ENCODE assay signal across 8 cellular contexts in the genomic region with DNA sequence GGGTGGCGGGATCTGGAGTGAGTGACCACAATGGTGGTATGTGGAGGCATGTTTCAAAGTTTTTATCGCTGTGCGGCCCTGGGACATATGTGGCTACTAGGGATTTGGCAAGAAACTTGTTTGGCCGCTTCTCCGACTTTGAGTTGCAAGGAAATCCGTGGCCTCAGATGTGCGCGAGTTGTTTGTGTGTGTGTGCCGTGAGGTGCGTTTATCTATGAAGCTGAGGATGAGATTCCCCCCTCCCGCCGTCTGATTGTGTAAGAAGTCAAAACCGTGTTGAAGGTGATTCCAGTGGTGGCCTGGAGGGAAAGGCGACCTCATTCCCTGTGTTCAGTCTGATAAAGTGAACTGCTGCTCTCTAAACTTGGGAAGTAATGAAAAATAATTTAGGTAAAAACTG. TPM values are rescaled to one million over a fixed set of nuclear protein-coding genes. Genes with fewer than 3 reads are reported as not detected.
DNase-seq lines count a peak whose midpoint lies in the region; ATAC-seq and TF ChIP-seq lines count a peak whose summit lies in the region.

No MANE protein-coding gene starts in this region.

- no peak overlapping the region for H3K4me3 ChIP-seq in mucosa of descending colon

- H3K36me3 Mint-ChIP-seq in dendritic cell treated with granulocyte-macrophage colony-stimulating factor and Interleukin-4, amounts not matched to agents 40 ng/mL and 50 ng/mL, for 4 days (ENCODE audit: low read depth): no peaks in the 10 kb centered on the region

- no peaks in the 10 kb centered on the region for H3K36me3 ChIP-seq in mucosa of descending colon (ENCODE audit: low read depth)

- H3K4me3 Mint-ChIP-seq in dendritic cell treated with granulocyte-macrophage colony-stimulating factor and Interleukin-4, amounts not matched to agents 40 ng/mL and 50 ng/mL, for 4 days: peak overlapping the region; percentile 77

- DNase-seq in ELR (ENCODE audit: low read depth): peak; percentile 30
- peak; percentile 12 for DNase-seq in NCI-H2227 treated with DMSO at 0.1 percent for 48 hours (lab: John Stamatoyannopoulos, UW)
- DNase-seq in mucosa of descending colon: peak in 2 of 3 donors; percentile 16 to 19
- DNase-seq in kidney glomerular epithelial cell (lab: John Stamatoyannopoulos, UW): no peak
- no peak for DNase-seq in NCI-H2171 (lab: John Stamatoyannopoulos, UW)
- DNase-seq in GF-D8 (lab: John Stamatoyannopoulos, UW): no peak

- H3K9me3 ChIP-seq in mucosa of descending colon: no peaks in the 10 kb centered on the region

- intact Hi-C loops in dendritic cell treated with granulocyte-macrophage colony-stimulating factor and Interleukin-4, amounts not matched to agents 40 ng/mL and 50 ng/mL, for 4 days (cut with micrococcal nuclease): no loop called here
- intact Hi-C loops in mucosa of descending colon (cut with DNase I, micrococcal nuclease): no loop called here

- H3K4me1 Mint-ChIP-seq in dendritic cell treated with granulocyte-macrophage colony-stimulating factor and Interleukin-4, amounts not matched to agents 40 ng/mL and 50 ng/mL, for 4 days (ENCODE audit: low read depth): peaks cover 6% of the 10 kb centered on the region

- H3K27ac Mint-ChIP-seq in dendritic cell treated with granulocyte-macrophage colony-stimulating factor and Interleukin-4, amounts not matched to agents 40 ng/mL and 50 ng/mL, for 4 days: no peak overlapping the region

- no peak for ATAC-seq in mucosa of descending colon
- ATAC-seq in HG03095 (IDR thresholded peaks at IDR 0.05; ENCODE audit: unreplicated experiment): no peak

- H3K27me3 Mint-ChIP-seq in dendritic cell treated with granulocyte-macrophage colony-stimulating factor and Interleukin-4, amounts not matched to agents 40 ng/mL and 50 ng/mL, for 4 days: peaks cover 19% of the 10 kb centered on the region

- TF ChIP-seq CTCF in mucosa of descending colon (IDR thresholded peaks at IDR 0.05): no peak

- no peaks in the 10 kb centered on the region for H3K4me1 ChIP-seq in mucosa of descending colon (ENCODE audit: low read depth)

- no peaks in the 10 kb centered on the region for H3K9me3 Mint-ChIP-seq in dendritic cell treated with granulocyte-macrophage colony-stimulating factor and Interleukin-4, amounts not matched to agents 40 ng/mL and 50 ng/mL, for 4 days

RNA-seq across cellular contexts. Expression of gene JADE3, which starts 1.5 kb away (rescaled TPM):
- total RNA-seq in mucosa of descending colon: 1 to 10 TPM; 4.7 to 8.0 (median 5.2) TPM

Comparison
In these comparisons a context has a peak if more than half of its experiments do, and no peak if none do; other contexts are left out.
1. DNase-seq: peak in ELR (single experiment), NCI-H2227 treated with DMSO at 0.1 percent for 48 hours (single experiment) and mucosa of descending colon (2 of 3); none in kidney glomerular epithelial cell (single experiment), NCI-H2171 (single experiment) and GF-D8 (single experiment).